Comparison of ENCODE assay signal across 22 cellular contexts in genomic region chr10:103049237-103049636, GRCh38.
"Had no signal": no experiment of that assay in that cellular context is flagged by ENCODE, and none has a peak within 500 bp of the region (broad histone marks: within the 10 kb centered on the region; RNA-seq: fewer than 3 reads in every experiment).

No MANE protein-coding gene starts in this region.

- H3K4me3 ChIP-seq: coronary artery, psoas muscle, sigmoid colon, skin epidermis, stomach, thoracic aorta had no signal

- FAIRE-seq: endothelial cell of umbilical vein had no signal

- H3K36me3 ChIP-seq: sigmoid colon, thoracic aorta had no signal

- H3K27ac Mint-ChIP-seq: endodermal cell; naive B cell; nephron; stimulated activated naive B cell treated with anti-CD40 and anti-IgM and Interleukin-4, amounts not matched to agents 10 μg/mL and 1 μg/mL and 100 μg/mL, for 72 hours had no signal

- H3K27me3 ChIP-seq: sigmoid colon, stomach had no signal

- ATAC-seq: psoas muscle; stimulated activated naive B cell treated with anti-CD40 and anti-IgM and Interleukin-4, amounts not matched to agents 10 μg/mL and 1 μg/mL and 100 μg/mL, for 72 hours had no signal

- DNase-seq: effector CD4-positive, alpha-beta T cell; endodermal cell; erythroblast; foreskin melanocyte; hippocampal formation; kidney glomerular epithelial cell; mesendoderm; naive B cell; psoas muscle; retina; sigmoid colon; stimulated activated CD4-positive, alpha-beta T cell treated with anti-CD3 and anti-CD28 coated beads, Interleukin-2, amount 100 ng/mL, for 24 hours; stimulated activated CD4-positive, alpha-beta T cell treated with anti-CD3 and anti-CD28 coated beads, Interleukin-4, amount 100 ng/mL, for 4 hours; stimulated activated naive B cell treated with anti-CD40 and anti-IgM and Interleukin-4, amounts not matched to agents 10 μg/mL and 1 μg/mL and 100 μg/mL, for 72 hours; stomach; substantia nigra; trophoblast cell had no signal

- H3K9me3 ChIP-seq: psoas muscle, sigmoid colon, stomach, thoracic aorta had no signal

- H3K27ac ChIP-seq: psoas muscle, sigmoid colon, skin epidermis, stomach, thoracic aorta had no signal

- H3K9me3 Mint-ChIP-seq: endodermal cell; naive B cell; nephron; stimulated activated naive B cell treated with anti-CD40 and anti-IgM and Interleukin-4, amounts not matched to agents 10 μg/mL and 1 μg/mL and 100 μg/mL, for 72 hours had no signal

- H3K36me3 Mint-ChIP-seq: naive B cell had no signal
